ENCODE assay signal across 11 cellular contexts in genomic region chr10:78656397-78656796, GRCh38.
"Had no signal": no experiment of that assay in that cellular context is flagged by ENCODE, and none has a peak within 500 bp of the region (broad histone marks: within the 10 kb centered on the region; RNA-seq: fewer than 3 reads in every experiment).

No MANE protein-coding gene starts in this region.

- H3K36me3 ChIP-seq: vagina had no signal

- H3K4me3 ChIP-seq: lung, vagina had no signal

- DNase-seq: activated CD4-positive, alpha-beta T cell treated with anti-CD3 and anti-CD28 coated beads, Interleukin-2, amount 10 ng/mL, durations not matched to agents 24 days and 14 days; activated T-cell treated with anti-CD3 and anti-CD28 coated beads for 4 hours; dermis blood vessel endothelial cell; naive thymus-derived CD4-positive, alpha-beta T cell; stimulated activated CD4-positive, alpha-beta T cell treated with anti-CD3 and anti-CD28 coated beads, Interleukin-15, amount 100 ng/mL, for 24 hours; stimulated activated CD4-positive, alpha-beta T cell treated with anti-CD3 and anti-CD28 coated beads, Interleukin-4, amount 100 ng/mL, for 24 hours; testis had no signal

- H3K9me3 ChIP-seq: testis, vagina had no signal

- H3K4me1 ChIP-seq: testis, vagina had no signal

- H3K27me3 ChIP-seq: testis, vagina had no signal

- ATAC-seq: activated naive CD4-positive, alpha-beta T cell treated with anti-CD3 and anti-CD28 coated beads, Interleukin-2, amount 50 U/mL, for 72 hours; esophagus mucosa; naive thymus-derived CD4-positive, alpha-beta T cell had no signal

- H3K27ac ChIP-seq: testis, vagina had no signal
